In genomic region chr20:47345214-47345613, GRCh38 we compare ENCODE assay signal across 19 cellular contexts. TPM values are rescaled to one million over a fixed set of nuclear protein-coding genes. Genes with fewer than 3 reads are reported as not detected.
DNase-seq lines count a peak whose midpoint lies in the region; ATAC-seq and TF ChIP-seq lines count a peak whose summit lies in the region.
"Had no signal": no experiment of that assay in that cellular context is flagged by ENCODE, and none has a peak within 500 bp of the region (broad histone marks: within the 10 kb centered on the region; RNA-seq: fewer than 3 reads in every experiment).

No MANE protein-coding gene starts in this region.

- peaks cover 46% of the 10 kb centered on the region for H3K4me1 ChIP-seq in CD8-positive, alpha-beta T cell (ENCODE audit: insufficient read depth, low read length)
- H3K4me1 ChIP-seq in IMR-90 (ENCODE audit: control insufficient read depth, insufficient read depth, low read length): peaks cover 20% of the 10 kb centered on the region
- H3K4me1 ChIP-seq in endodermal cell (ENCODE audit: control insufficient read depth, insufficient read depth, low read length): peaks cover 24% of the 10 kb centered on the region
- H3K4me1 ChIP-seq in gastrocnemius medialis: peaks cover 44 to 45% of the 10 kb centered on the region in 2 donors

- no peak overlapping the region for H4K91ac ChIP-seq in IMR-90 (ENCODE audit: insufficient read depth, low read depth, low read length)

- in situ Hi-C loops in IMR-90 (cut with MboI; ENCODE audit: low sequenced_read_pairs) (no loop called here), gastrocnemius medialis (cut with MboI; ENCODE audit: low sequenced_read_pairs in 4 of 4) (no loop called here)

- H3K23ac ChIP-seq in IMR-90 (ENCODE audit: low read depth, low read length): no peak overlapping the region

- no peaks in the 10 kb centered on the region for H3K9me3 Mint-ChIP-seq in CD8-positive, alpha-beta T cell
- no peaks in the 10 kb centered on the region for H3K9me3 Mint-ChIP-seq in endodermal cell
- H3K9me3 Mint-ChIP-seq: T-helper 1 cell treated with Interleukin-12 subunit alpha and Interleukin-12 subunit beta and Interleukin-4 antibody, amounts not matched to agents 30 μg/mL and 1 μg/mL, for 36 hours had no signal

- no peak for TF ChIP-seq CTCF in CD8-positive, alpha-beta T cell (IDR thresholded peaks at IDR 0.05)
- TF ChIP-seq CTCF in IMR-90 (conservative IDR thresholded peaks at IDR 0.05; ENCODE audit: low read depth, low read length) (no peak), endodermal cell (conservative IDR thresholded peaks at IDR 0.05) (no peak), gastrocnemius medialis (IDR thresholded peaks at IDR 0.05 in 4 of 5, conservative IDR thresholded peaks at IDR 0.05 in 1 of 5) (no peak)

- H3K4ac ChIP-seq in IMR-90 (ENCODE audit: low read depth, low read length): no peak overlapping the region; the same call in 1 of the 2 replicates

- POLR2A ChIA-PET in CD8-positive, alpha-beta T cell (lab: Charles Lee): no interaction called here
- POLR2A ChIA-PET in IMR-90 (lab: Charles Lee; ENCODE audit: unreplicated experiment): no interaction called here

- no peak for TF ChIP-seq POLR2A in IMR-90 (IDR thresholded peaks at IDR 0.05; ENCODE audit: low read depth, low read length)
- no peak for TF ChIP-seq POLR2A in gastrocnemius medialis (IDR thresholded peaks at IDR 0.05)

- H4K5ac ChIP-seq in IMR-90 (ENCODE audit: low read depth, low read length): no peak overlapping the region

- H3K18ac ChIP-seq in IMR-90 (ENCODE audit: low read depth, low read length): no peak overlapping the region; the same call in 1 of the 2 replicates

- no peak overlapping the region for H3K27ac Mint-ChIP-seq in CD8-positive, alpha-beta T cell
- peak overlapping the region; percentile 80 for H3K27ac Mint-ChIP-seq in endodermal cell
- H3K27ac Mint-ChIP-seq: T-helper 1 cell treated with Interleukin-12 subunit alpha and Interleukin-12 subunit beta and Interleukin-4 antibody, amounts not matched to agents 30 μg/mL and 1 μg/mL, for 36 hours had no signal

- no peak overlapping the region for H3K27ac ChIP-seq in CD8-positive, alpha-beta T cell (ENCODE audit: low read depth, low read length)
- H3K27ac ChIP-seq in IMR-90 (ENCODE audit: insufficient read depth, low read length): no peak overlapping the region
- no peak overlapping the region for H3K27ac ChIP-seq in endodermal cell (ENCODE audit: low read depth, low read length)
- H3K27ac ChIP-seq in gastrocnemius medialis: peak overlapping the region in 3 of 4 donors; percentile 48 to 97 (median 60)
- H3K27ac ChIP-seq: SJCRH30 had no signal

- H4K8ac ChIP-seq in IMR-90 (ENCODE audit: low read depth in 2 of 2, low read length in 2 of 2): peak overlapping the region in 1 of 2 experiments; percentile 10; a peak in 1 of 4 replicates

- intact Hi-C loops in CD8-positive, alpha-beta T cell (cut with DNase I, micrococcal nuclease): loop anchor here in 1 of 2 experiments (10.0 kb wide), 1 partner anchor 70 kb away; no protein-coding TSS in a partner anchor
- intact Hi-C loops in IMR-90 (cut with micrococcal nuclease) (no loop called here), gastrocnemius medialis (cut with DNase I; ENCODE audit: low total_unique reads) (no loop called here)

- CTCF ChIA-PET in CD8-positive, alpha-beta T cell (lab: Charles Lee): interaction anchor here (0.6 to 4.7 kb wide), 3 partner anchors 20 to 72 kb away, joined by 3 to 41 read pairs (median 3); no protein-coding TSS in a partner anchor
- CTCF ChIA-PET in IMR-90 (lab: Yijun Ruan, JAX): no interaction called here

- no CpG with 5 or more reads among the region's 7 CpGs for WGBS in IMR-90 (ENCODE audit: extremely low coverage in 2 of 2, insufficient read length in 1 of 2), 2 experiments
- 94 to 100% methylated on average over 5 to 7 of the region's 7 CpGs for WGBS in endodermal cell (ENCODE audit: insufficient coverage in 1 of 2, insufficient read length in 1 of 2), 2 experiments

- H2BK120ac ChIP-seq in IMR-90 (ENCODE audit: low read depth, low read length): peak overlapping the region; percentile 17; the same call in 1 of the 2 replicates

- H2BK20ac ChIP-seq in IMR-90 (ENCODE audit: low read depth, low read length): no peak overlapping the region

- H3K4me3 ChIP-seq in CD8-positive, alpha-beta T cell (ENCODE audit: low read depth, low read length): no peak overlapping the region
- H3K4me3 ChIP-seq in IMR-90 (ENCODE audit: insufficient read depth, low read depth, low read length) (no peak overlapping the region), endodermal cell (ENCODE audit: low read length) (no peak overlapping the region), gastrocnemius medialis (no peak overlapping the region)
- H3K4me3 ChIP-seq: right atrium auricular region, SJCRH30 had no signal

- H2BK15ac ChIP-seq in IMR-90 (ENCODE audit: low read depth, low read length): no peak overlapping the region

- no peaks in the 10 kb centered on the region for H3K27me3 ChIP-seq in CD8-positive, alpha-beta T cell (ENCODE audit: insufficient read depth, low read length)
- H3K27me3 ChIP-seq in IMR-90 (ENCODE audit: control insufficient read depth, insufficient read depth, low read length) (no peaks in the 10 kb centered on the region), endodermal cell (ENCODE audit: control insufficient read depth, insufficient read depth, low read length, poor library complexity, severe bottlenecking) (no peaks in the 10 kb centered on the region), gastrocnemius medialis (no peaks in the 10 kb centered on the region)
- H3K27me3 ChIP-seq: BE2C, right atrium auricular region, SJCRH30 had no signal

- H3K56ac ChIP-seq in IMR-90 (ENCODE audit: extremely low read depth, insufficient read depth, low read length): no peak overlapping the region

- no peak overlapping the region for H2AFZ ChIP-seq in IMR-90 (replicated peaks; ENCODE audit: low read length, poor library complexity)

- no peak for ATAC-seq in CD8-positive, alpha-beta T cell
- ATAC-seq in IMR-90 (ENCODE audit: low read depth): no peak
- no peak for ATAC-seq in gastrocnemius medialis

- BruUV-seq in IMR-90 (replicated peaks; lab: Mats Ljungman, UMichigan): no TSS peak

- no peak for TF ChIP-seq RAD21 in IMR-90 (IDR thresholded peaks at IDR 0.05; ENCODE audit: low read length)

- H3K36me3 ChIP-seq in CD8-positive, alpha-beta T cell (ENCODE audit: insufficient read depth, low read length): peaks cover 9% of the 10 kb centered on the region
- H3K36me3 ChIP-seq in IMR-90 (ENCODE audit: control insufficient read depth, insufficient read depth, low read length) (peaks cover 11% of the 10 kb centered on the region; the same call in 1 of the 2 replicates), endodermal cell (ENCODE audit: control insufficient read depth, insufficient read depth, low read length) (peaks cover 50% of the 10 kb centered on the region), gastrocnemius medialis (peaks cover 0 to 7% of the 10 kb centered on the region in 2 donors)

- H3K4me3 Mint-ChIP-seq in CD8-positive, alpha-beta T cell: peak overlapping the region; percentile 29
- peak overlapping the region; percentile 27 for H3K4me3 Mint-ChIP-seq in endodermal cell
- H3K4me3 Mint-ChIP-seq: T-helper 1 cell treated with Interleukin-12 subunit alpha and Interleukin-12 subunit beta and Interleukin-4 antibody, amounts not matched to agents 30 μg/mL and 1 μg/mL, for 36 hours had no signal

- dilution Hi-C loops in IMR-90 (cut with HindIII; ENCODE audit: low sequenced_read_pairs, unreplicated experiment): no loop called here

- no peak overlapping the region for H3K4me2 ChIP-seq in IMR-90 (ENCODE audit: low read depth, low read length)

- DNase-seq in CD8-positive, alpha-beta T cell: no peak
- DNase-seq in IMR-90 (no peak), endodermal cell (no peak), gastrocnemius medialis (no peak), hepatic stellate cell (ENCODE audit: low spot score) (no peak), OCI-M1 (lab: John Stamatoyannopoulos, UW) (no peak), DMS53 treated with DMSO at 0.1 percent for 48 hours (lab: John Stamatoyannopoulos, UW; ENCODE audit: unreplicated experiment) (no peak)
- DNase-seq: activated gamma-delta T cell treated with Interleukin-2 at 50 U/mL for 16 hours; BE2C; DMS53; foreskin fibroblast; midbrain; NCI-H1092 treated with DMSO at 0.1 percent for 48 hours; NCI-H69; nucleus accumbens; SJCRH30; stimulated activated CD4-positive, alpha-beta T cell treated with anti-CD3 and anti-CD28 coated beads, Interleukin-15, amount 100 ng/mL, for 24 hours had no signal

- H2BK5ac ChIP-seq in IMR-90 (ENCODE audit: low read depth, low read length, poor library complexity, severe bottlenecking): peak overlapping the region; percentile 16

- peaks cover 45 to 85% of the 10 kb centered on the region in 2 experiments for H3K79me1 ChIP-seq in IMR-90 (ENCODE audit: low read depth in 1 of 2, low read length in 2 of 2)

- H3K27me3 Mint-ChIP-seq in CD8-positive, alpha-beta T cell (ENCODE audit: low read depth): no peaks in the 10 kb centered on the region
- H3K27me3 Mint-ChIP-seq in endodermal cell (ENCODE audit: insufficient read depth): no peaks in the 10 kb centered on the region

- H3K9me3 ChIP-seq in CD8-positive, alpha-beta T cell (ENCODE audit: low read length): no peaks in the 10 kb centered on the region
- H3K9me3 ChIP-seq in IMR-90 (ENCODE audit: control insufficient read depth, insufficient read depth, low read length) (no peaks in the 10 kb centered on the region), endodermal cell (ENCODE audit: control insufficient read depth, low read length) (no peaks in the 10 kb centered on the region), gastrocnemius medialis (no peaks in the 10 kb centered on the region)
- H3K9me3 ChIP-seq: BE2C, right atrium auricular region, SJCRH30 had no signal

- H3K9me1 ChIP-seq in IMR-90 (ENCODE audit: insufficient read depth, low read length): peaks cover 18% of the 10 kb centered on the region

- H2AK9ac ChIP-seq in IMR-90 (replicated peaks; ENCODE audit: low read depth, low read length, poor library complexity): no peak overlapping the region

- no peaks in the 10 kb centered on the region for H4K20me1 ChIP-seq in IMR-90 (ENCODE audit: insufficient read depth, low read length)

- H2AK5ac ChIP-seq in IMR-90 (ENCODE audit: low read depth, low read length): peak overlapping the region; percentile 45; the same call in 1 of the 2 replicates

- no peak overlapping the region for H3K9ac ChIP-seq in IMR-90 (ENCODE audit: low read depth, low read length)
- H3K9ac ChIP-seq in endodermal cell (ENCODE audit: extremely low read depth, low read length, poor library complexity, severe bottlenecking): no peak overlapping the region

- peaks cover 47% of the 10 kb centered on the region for H3K4me1 Mint-ChIP-seq in CD8-positive, alpha-beta T cell (ENCODE audit: low read depth)
- H3K4me1 Mint-ChIP-seq in endodermal cell: peaks cover 5% of the 10 kb centered on the region

- no peak overlapping the region for H3K14ac ChIP-seq in IMR-90 (replicated peaks; ENCODE audit: low read depth, low read length)

- H3K36me3 Mint-ChIP-seq in CD8-positive, alpha-beta T cell: peaks cover 44% of the 10 kb centered on the region
- peaks cover 46% of the 10 kb centered on the region for H3K36me3 Mint-ChIP-seq in endodermal cell (ENCODE audit: low read depth)

RNA-seq across cellular contexts. Expression of gene ZMYND8, which starts 11.3 kb away (rescaled TPM):
- total RNA-seq in CD8-positive, alpha-beta T cell: 10 to 100 TPM; 23.2 to 27.0 TPM
- total RNA-seq in IMR-90 (2012; rRNA removed) (23.6 and 24.0 TPM in 2 replicates), endodermal cell (10 to 100 TPM; 85.0 to 99.9 TPM), gastrocnemius medialis (10 to 100 TPM; 15.1 to 32.2 (median 19.7) TPM)
- 28.2 and 28.3 TPM in 2 replicates for polyA plus RNA-seq in IMR-90 (2012; rRNA removed)
- 12.6 and 14.1 TPM in 2 replicates for polyA plus RNA-seq in IMR-90 (2012; cell fraction: cytosol; rRNA removed)
- 43.6 and 72.5 TPM in 2 replicates for polyA plus RNA-seq in IMR-90 (2012; cell fraction: nucleus; rRNA removed; ENCODE audit: low replicate concordance)
- polyA plus RNA-seq in endodermal cell (2013, experiment 1 of 2): 47.1 TPM
- polyA plus RNA-seq in endodermal cell (2013, experiment 2 of 2): 46.3 TPM

Comparison
In these comparisons a context has a peak if more than half of its experiments do, and no peak if none do; other contexts are left out.
1. H3K27ac ChIP-seq: peak in gastrocnemius medialis (3 of 4); none in CD8-positive, alpha-beta T cell (single experiment), IMR-90 (single experiment) and endodermal cell (single experiment).